8 cellular contexts compared by ENCODE assay signal in genomic region chr20:60058869-60059268, GRCh38.
DNase-seq lines count a peak whose midpoint lies in the region; ATAC-seq and TF ChIP-seq lines count a peak whose summit lies in the region.

No MANE protein-coding gene starts in this region.

- H3K4ac ChIP-seq in mesendoderm (ENCODE audit: low read depth, low read length): no peak overlapping the region

- peaks cover 4% of the 10 kb centered on the region for H3K4me1 ChIP-seq in mesendoderm (ENCODE audit: control insufficient read depth, low read depth, low read length)

- H2BK15ac ChIP-seq in mesendoderm (replicated peaks; ENCODE audit: low read depth): no peak overlapping the region

- H3K79me1 ChIP-seq in mesendoderm (ENCODE audit: low read length): no peaks in the 10 kb centered on the region

- no peak for DNase-seq in activated T-cell treated with anti-CD3 and anti-CD28 coated beads, Interleukin-2, amount 50 U/mL, for 72 hours
- no peak for DNase-seq in activated T-cell treated with anti-CD3 and anti-CD28 coated beads for 4 hours
- no peak for DNase-seq in activated CD4-positive, alpha-beta memory T cell treated with anti-CD3 and anti-CD28 coated beads for 36 hours
- DNase-seq in mesendoderm: no peak
- no peak for DNase-seq in type B pancreatic cell (ENCODE audit: extremely low spot score, unreplicated experiment)
- DNase-seq in hypothalamus (lab: John Stamatoyannopoulos, UW): no peak

- no peaks in the 10 kb centered on the region for H3K9me3 Mint-ChIP-seq in activated T-cell treated with anti-CD3 and anti-CD28 coated beads, Interleukin-2, amount 50 U/mL, for 72 hours
- no peaks in the 10 kb centered on the region for H3K9me3 Mint-ChIP-seq in activated CD4-positive, alpha-beta memory T cell treated with anti-CD3 and anti-CD28 coated beads for 36 hours
- no peaks in the 10 kb centered on the region for H3K9me3 Mint-ChIP-seq in type B pancreatic cell

- H3K27ac ChIP-seq in mesendoderm (ENCODE audit: low read depth, low read length): peak overlapping the region; percentile 13

- H3K27me3 Mint-ChIP-seq in activated T-cell treated with anti-CD3 and anti-CD28 coated beads, Interleukin-2, amount 50 U/mL, for 72 hours (ENCODE audit: low read depth): no peaks in the 10 kb centered on the region
- H3K27me3 Mint-ChIP-seq in activated CD4-positive, alpha-beta memory T cell treated with anti-CD3 and anti-CD28 coated beads for 36 hours: no peaks in the 10 kb centered on the region
- H3K27me3 Mint-ChIP-seq in type B pancreatic cell: peaks cover 4% of the 10 kb centered on the region

- CTCF ChIA-PET in activated CD4-positive, alpha-beta memory T cell treated with anti-CD3 and anti-CD28 coated beads for 36 hours (lab: Charles Lee): interaction anchor here (1.5 to 3.6 kb wide), 8 partner anchors 10 to 1828 kb away, joined by 3 to 62 read pairs (median 10); no protein-coding TSS in a partner anchor

- H3K27ac Mint-ChIP-seq in activated T-cell treated with anti-CD3 and anti-CD28 coated beads, Interleukin-2, amount 50 U/mL, for 72 hours: no peak overlapping the region
- H3K27ac Mint-ChIP-seq in activated CD4-positive, alpha-beta memory T cell treated with anti-CD3 and anti-CD28 coated beads for 36 hours: peak overlapping the region; percentile 86
- H3K27ac Mint-ChIP-seq in type B pancreatic cell: peak overlapping the region; percentile 69

- no peaks in the 10 kb centered on the region for H3K36me3 Mint-ChIP-seq in activated T-cell treated with anti-CD3 and anti-CD28 coated beads, Interleukin-2, amount 50 U/mL, for 72 hours (ENCODE audit: insufficient read depth in 2 of 2)
- no peaks in the 10 kb centered on the region for H3K36me3 Mint-ChIP-seq in activated CD4-positive, alpha-beta memory T cell treated with anti-CD3 and anti-CD28 coated beads for 36 hours
- no peaks in the 10 kb centered on the region for H3K36me3 Mint-ChIP-seq in type B pancreatic cell

- no peak overlapping the region for H3K9ac ChIP-seq in mesendoderm (ENCODE audit: low read length)

- H4K8ac ChIP-seq in mesendoderm (ENCODE audit: low read depth, low read length): no peak overlapping the region

- no peaks in the 10 kb centered on the region for H3K27me3 ChIP-seq in mesendoderm (ENCODE audit: insufficient read depth, low read length, poor library complexity)

- H3K4me3 ChIP-seq in mesendoderm (ENCODE audit: low read length): no peak overlapping the region

- H3K18ac ChIP-seq in mesendoderm (ENCODE audit: low read length): no peak overlapping the region

- no peak overlapping the region for H2AK5ac ChIP-seq in mesendoderm (ENCODE audit: low read length)

- H3K4me1 Mint-ChIP-seq in activated T-cell treated with anti-CD3 and anti-CD28 coated beads, Interleukin-2, amount 50 U/mL, for 72 hours (ENCODE audit: low read depth): peaks cover 41% of the 10 kb centered on the region
- peaks cover 51% of the 10 kb centered on the region for H3K4me1 Mint-ChIP-seq in activated CD4-positive, alpha-beta memory T cell treated with anti-CD3 and anti-CD28 coated beads for 36 hours (ENCODE audit: low read depth)
- peaks cover 43% of the 10 kb centered on the region for H3K4me1 Mint-ChIP-seq in type B pancreatic cell (ENCODE audit: unreplicated experiment)

- no peak overlapping the region for H3K4me2 ChIP-seq in mesendoderm (ENCODE audit: low read length)

- no peak for ATAC-seq in activated T-cell treated with anti-CD3 and anti-CD28 coated beads, Interleukin-2, amount 50 U/mL, for 72 hours (replicated peaks in 1 of 2)
- no peak for ATAC-seq in HG02885 (IDR thresholded peaks at IDR 0.05; ENCODE audit: poor library complexity, unreplicated experiment)
- ATAC-seq in HG02840 (IDR thresholded peaks at IDR 0.05; ENCODE audit: low FRiP score, unreplicated experiment): no peak

- no peak overlapping the region for H4K5ac ChIP-seq in mesendoderm (ENCODE audit: low read length)

- POLR2A ChIA-PET in activated CD4-positive, alpha-beta memory T cell treated with anti-CD3 and anti-CD28 coated beads for 36 hours (lab: Charles Lee): no interaction called here

- no CpG with 5 or more reads among the region's 9 CpGs for WGBS in mesendoderm (ENCODE audit: extremely low coverage, insufficient coverage, low lambda C conversion rate)

- H2BK120ac ChIP-seq in mesendoderm (ENCODE audit: low read depth, low read length): no peak overlapping the region

- H2BK5ac ChIP-seq in mesendoderm (ENCODE audit: low read length): no peak overlapping the region

- TF ChIP-seq CTCF in type B pancreatic cell (conservative IDR thresholded peaks at IDR 0.05): no peak

- peak overlapping the region; percentile 67 to 85 for H3K4me3 Mint-ChIP-seq in activated T-cell treated with anti-CD3 and anti-CD28 coated beads, Interleukin-2, amount 50 U/mL, for 72 hours
- peak overlapping the region; percentile 56 for H3K4me3 Mint-ChIP-seq in activated CD4-positive, alpha-beta memory T cell treated with anti-CD3 and anti-CD28 coated beads for 36 hours
- H3K4me3 Mint-ChIP-seq in type B pancreatic cell: no peak overlapping the region

- H3K36me3 ChIP-seq in mesendoderm (ENCODE audit: control insufficient read depth, insufficient read depth, low read length): no peaks in the 10 kb centered on the region

- H3K79me2 ChIP-seq in mesendoderm (ENCODE audit: control insufficient read depth, insufficient read depth, low read length): no peaks in the 10 kb centered on the region

- H3K23ac ChIP-seq in mesendoderm (ENCODE audit: low read length): no peak overlapping the region

- no peak overlapping the region for H3K56ac ChIP-seq in mesendoderm (ENCODE audit: low read length)

- intact Hi-C loops in activated CD4-positive, alpha-beta memory T cell treated with anti-CD3 and anti-CD28 coated beads for 36 hours (cut with micrococcal nuclease): no loop called here
